In genomic region chr4:55854132-55854531, GRCh38 we compare ENCODE assay signal across 9 cellular contexts. TPM values are rescaled to one million over a fixed set of nuclear protein-coding genes. Genes with fewer than 3 reads are reported as not detected.
A peak's percentile ranks its signal among the peaks of the same experiment; 100 is the strongest.
DNase-seq lines count a peak whose midpoint lies in the region; ATAC-seq, FAIRE-seq and TF ChIP-seq lines count a peak whose summit lies in the region.
"Had no signal": no experiment of that assay in that cellular context is flagged by ENCODE, and none has a peak within 500 bp of the region (broad histone marks: within the 10 kb centered on the region; RNA-seq: fewer than 3 reads in every experiment).

No MANE protein-coding gene starts in this region.

- H3K27ac ChIP-seq in thoracic aorta, result peak overlapping the region; percentile 89 to 91

- ATAC-seq in activated CD8-positive, alpha-beta T cell treated with anti-CD3 and anti-CD28 coated beads for 36 hours, result no peak
- ATAC-seq in thoracic aorta (ENCODE audit: insufficient number of reproducible peaks, low FRiP score, low read depth) (no peak), left lobe of liver (no peak)

- no peak for TF ChIP-seq CTCF in activated CD8-positive, alpha-beta T cell treated with anti-CD3 and anti-CD28 coated beads for 36 hours (IDR thresholded peaks at IDR 0.05)
- TF ChIP-seq CTCF in thoracic aorta (IDR thresholded peaks at IDR 0.05), result no peak

- H3K4me3 ChIP-seq in iPS-15b (ENCODE audit: low read depth, low read length), result peak overlapping the region; percentile 87
- H3K4me3 ChIP-seq in thoracic aorta, result peak overlapping the region; percentile 92

- no peaks in the 10 kb centered on the region for H3K36me3 ChIP-seq in iPS-15b (ENCODE audit: control insufficient read depth, insufficient read depth, low read length)
- no peaks in the 10 kb centered on the region for H3K36me3 ChIP-seq in thoracic aorta

- no peaks in the 10 kb centered on the region for H3K27me3 Mint-ChIP-seq in T-helper 1 cell treated with Interleukin-12 subunit alpha and Interleukin-12 subunit beta and Interleukin-4 antibody, amounts not matched to agents 30 μg/mL and 1 μg/mL, for 36 hours (ENCODE audit: low read depth)
- H3K27me3 Mint-ChIP-seq in activated CD8-positive, alpha-beta T cell treated with anti-CD3 and anti-CD28 coated beads for 36 hours, result no peaks in the 10 kb centered on the region

- no peaks in the 10 kb centered on the region for H3K27me3 ChIP-seq in iPS-15b (ENCODE audit: control insufficient read depth, insufficient read depth, low read length)
- no peaks in the 10 kb centered on the region for H3K27me3 ChIP-seq in thoracic aorta (replicated peaks; ENCODE audit: insufficient read depth)

- intact Hi-C loops in activated CD8-positive, alpha-beta T cell treated with anti-CD3 and anti-CD28 coated beads for 36 hours (cut with micrococcal nuclease), result no loop called here

- CTCF ChIA-PET in activated CD8-positive, alpha-beta T cell treated with anti-CD3 and anti-CD28 coated beads for 36 hours (lab: Charles Lee), result interaction anchor here (1.1 to 1.3 kb wide), 2 partner anchors 12 to 95 kb away, joined by 3 to 5 read pairs; partner anchors contain the start of gene CEP135

- H3K4me3 Mint-ChIP-seq in T-helper 1 cell treated with Interleukin-12 subunit alpha and Interleukin-12 subunit beta and Interleukin-4 antibody, amounts not matched to agents 30 μg/mL and 1 μg/mL, for 36 hours, result no peak overlapping the region
- no peak overlapping the region for H3K4me3 Mint-ChIP-seq in activated CD8-positive, alpha-beta T cell treated with anti-CD3 and anti-CD28 coated beads for 36 hours

- H3K4me1 ChIP-seq in iPS-15b (ENCODE audit: control insufficient read depth, insufficient read depth, low read length), result peaks cover 2% of the 10 kb centered on the region
- peaks cover 12 to 25% of the 10 kb centered on the region in 2 donors for H3K4me1 ChIP-seq in thoracic aorta (ENCODE audit: control insufficient read depth in 1 of 2, low read depth in 2 of 2)

- H3K9me3 ChIP-seq in iPS-15b (ENCODE audit: control insufficient read depth, insufficient read depth, low read length), result no peaks in the 10 kb centered on the region
- no peaks in the 10 kb centered on the region for H3K9me3 ChIP-seq in thoracic aorta

- H3K27ac Mint-ChIP-seq in T-helper 1 cell treated with Interleukin-12 subunit alpha and Interleukin-12 subunit beta and Interleukin-4 antibody, amounts not matched to agents 30 μg/mL and 1 μg/mL, for 36 hours, result peak overlapping the region; percentile 72
- peak overlapping the region; percentile 88 for H3K27ac Mint-ChIP-seq in activated CD8-positive, alpha-beta T cell treated with anti-CD3 and anti-CD28 coated beads for 36 hours

- POLR2A ChIA-PET in activated CD8-positive, alpha-beta T cell treated with anti-CD3 and anti-CD28 coated beads for 36 hours (lab: Charles Lee), result interaction anchor here (1.0 to 2.0 kb wide), 3 partner anchors 10 to 95 kb away, joined by 3 to 6 read pairs (median 3); partner anchors contain the start of gene CEP135

- DNase-seq in T-helper 1 cell (no peak), thoracic aorta (ENCODE audit: low spot score) (no peak), H54 (ENCODE audit: insufficient read length, low spot score) (no peak), left lobe of liver (ENCODE audit: low spot score) (no peak), globus pallidus (ENCODE audit: low spot score) (no peak)
- DNase-seq in activated CD8-positive, alpha-beta T cell treated with anti-CD3 and anti-CD28 coated beads for 36 hours, result peak; percentile 13

- peaks cover 19% of the 10 kb centered on the region for H3K4me1 Mint-ChIP-seq in T-helper 1 cell treated with Interleukin-12 subunit alpha and Interleukin-12 subunit beta and Interleukin-4 antibody, amounts not matched to agents 30 μg/mL and 1 μg/mL, for 36 hours (ENCODE audit: low read depth)
- peaks cover 36% of the 10 kb centered on the region for H3K4me1 Mint-ChIP-seq in activated CD8-positive, alpha-beta T cell treated with anti-CD3 and anti-CD28 coated beads for 36 hours (ENCODE audit: low read depth)

- peaks cover 10% of the 10 kb centered on the region for H3K36me3 Mint-ChIP-seq in T-helper 1 cell treated with Interleukin-12 subunit alpha and Interleukin-12 subunit beta and Interleukin-4 antibody, amounts not matched to agents 30 μg/mL and 1 μg/mL, for 36 hours (ENCODE audit: low read depth)
- peaks cover 13% of the 10 kb centered on the region for H3K36me3 Mint-ChIP-seq in activated CD8-positive, alpha-beta T cell treated with anti-CD3 and anti-CD28 coated beads for 36 hours (ENCODE audit: low read depth)

- no peak overlapping the region for H3K9ac ChIP-seq in iPS-15b (ENCODE audit: low read depth, low read length)

- TF ChIP-seq POLR2A in H54 (IDR thresholded peaks at IDR 0.05; ENCODE audit: low read depth, low read length), result no peak

- FAIRE-seq in H54 (lab: Jason Lieb, UNC), result no peak

- peaks cover 6% of the 10 kb centered on the region for H3K9me3 Mint-ChIP-seq in T-helper 1 cell treated with Interleukin-12 subunit alpha and Interleukin-12 subunit beta and Interleukin-4 antibody, amounts not matched to agents 30 μg/mL and 1 μg/mL, for 36 hours
- H3K9me3 Mint-ChIP-seq in activated CD8-positive, alpha-beta T cell treated with anti-CD3 and anti-CD28 coated beads for 36 hours, result no peaks in the 10 kb centered on the region

RNA-seq across cellular contexts. Expression of gene EXOC1, which starts 0.7 kb away (rescaled TPM):
- total RNA-seq in activated CD8-positive, alpha-beta T cell treated with anti-CD3 and anti-CD28 coated beads for 36 hours, result 10 to 100 TPM; 19.1 to 20.5 TPM
- total RNA-seq in thoracic aorta (10 to 100 TPM; 33.5 to 60.5 TPM), left lobe of liver (6.3 TPM)

RNA-seq across cellular contexts. Expression of gene EXOC1L, which starts 34.5 kb away (rescaled TPM):
- total RNA-seq in activated CD8-positive, alpha-beta T cell treated with anti-CD3 and anti-CD28 coated beads for 36 hours, result not detected
- total RNA-seq in thoracic aorta (not detected), left lobe of liver (not detected)
- total RNA-seq: Daoy had no signal
